8 cellular contexts compared by ENCODE assay signal in the genomic region with DNA sequence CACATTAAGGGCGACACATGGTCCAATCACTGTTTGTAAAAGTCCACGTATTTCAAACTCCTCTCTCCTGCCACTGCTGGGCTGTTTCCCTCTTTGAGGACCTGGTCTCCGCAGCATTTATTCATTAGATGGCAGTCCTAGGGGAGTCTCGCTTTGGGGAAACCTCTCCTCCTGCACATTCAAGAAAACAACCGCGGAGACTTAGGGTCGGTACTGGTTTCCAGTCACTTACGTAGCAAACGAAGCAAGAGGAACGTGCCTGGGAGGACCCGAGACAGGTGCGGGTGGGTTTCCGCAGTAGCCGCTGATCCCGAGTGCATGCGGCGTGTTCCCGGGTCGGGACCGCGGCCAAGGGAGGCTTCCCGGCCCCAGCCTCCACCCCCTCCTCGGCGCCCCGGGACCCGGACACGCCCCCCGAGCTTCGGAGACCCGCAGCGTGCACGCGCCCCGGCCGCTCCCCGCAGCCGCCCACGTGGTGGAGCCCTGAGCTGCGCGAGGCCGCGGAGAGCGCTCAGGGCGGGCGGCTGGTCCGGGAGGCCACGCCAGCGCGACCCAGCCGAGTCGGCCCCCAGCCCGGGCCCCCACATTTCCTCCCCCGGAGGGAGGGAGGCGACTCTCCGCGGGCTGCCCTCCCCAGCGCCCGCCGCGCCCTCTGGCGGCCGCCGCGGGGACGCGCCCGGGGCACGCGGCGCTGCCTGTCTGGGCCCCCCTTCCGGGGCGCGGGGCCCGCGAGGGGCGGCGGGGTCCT. TPM values are rescaled to one million over a fixed set of nuclear protein-coding genes. Genes with fewer than 3 reads are reported as not detected.
A peak's percentile ranks its signal among the peaks of the same experiment; 100 is the strongest.
DNase-seq lines count a peak whose midpoint lies in the region; ATAC-seq and TF ChIP-seq lines count a peak whose summit lies in the region.

No MANE protein-coding gene starts in this region.

- H3K27me3 Mint-ChIP-seq in Caco-2 (ENCODE audit: insufficient read depth, unreplicated experiment) = peaks cover 7% of the 10 kb centered on the region
- H3K27me3 Mint-ChIP-seq in activated naive CD8-positive, alpha-beta T cell treated with anti-CD3 and anti-CD28 coated beads, Interleukin-2, amount 50 U/mL, for 24 hours = peaks cover 27% of the 10 kb centered on the region

- H3K4me1 Mint-ChIP-seq in Caco-2 (ENCODE audit: low read depth, unreplicated experiment) = peaks cover 3% of the 10 kb centered on the region
- peaks cover 23% of the 10 kb centered on the region for H3K4me1 Mint-ChIP-seq in activated naive CD8-positive, alpha-beta T cell treated with anti-CD3 and anti-CD28 coated beads, Interleukin-2, amount 50 U/mL, for 24 hours

- H3K36me3 ChIP-seq in Caco-2 (ENCODE audit: control insufficient read depth, insufficient read depth, low read length) = no peaks in the 10 kb centered on the region
- no peaks in the 10 kb centered on the region for H3K36me3 ChIP-seq in heart right ventricle

- H3K9me3 ChIP-seq in Caco-2 (no peaks in the 10 kb centered on the region), heart right ventricle (no peaks in the 10 kb centered on the region)

- CTCF ChIA-PET in Caco-2 (lab: Charles Lee) = interaction anchor here (0.8 to 2.3 kb wide), 8 partner anchors 12 to 430 kb away, joined by 3 to 12 read pairs (median 4); no protein-coding TSS in a partner anchor

- H3K4me1 ChIP-seq in Caco-2 (peaks cover 16% of the 10 kb centered on the region), heart right ventricle (peaks cover 0 to 33% (median 16%) of the 10 kb centered on the region in 9 donors)

- H3K27me3 ChIP-seq in Caco-2 (replicated peaks; ENCODE audit: control insufficient read depth, insufficient read depth, low read length) (no peaks in the 10 kb centered on the region), heart right ventricle (peaks cover 0 to 81% (median 47%) of the 10 kb centered on the region in 7 donors)

- ATAC-seq in GM21390 (IDR thresholded peaks at IDR 0.05; ENCODE audit: unreplicated experiment) (peak; percentile 49), heart right ventricle (peak; percentile 37 to 72 (median 45))
- peak; percentile 64 for ATAC-seq in activated naive CD8-positive, alpha-beta T cell treated with anti-CD3 and anti-CD28 coated beads, Interleukin-2, amount 50 U/mL, for 24 hours

- peak overlapping the region; percentile 4 to 93 (median 72) for H3K27ac ChIP-seq in heart right ventricle

- POLR2A ChIA-PET in Caco-2 (lab: Charles Lee) = no interaction called here

- H3K9me3 Mint-ChIP-seq in Caco-2 (ENCODE audit: unreplicated experiment) = no peaks in the 10 kb centered on the region
- H3K9me3 Mint-ChIP-seq in activated naive CD8-positive, alpha-beta T cell treated with anti-CD3 and anti-CD28 coated beads, Interleukin-2, amount 50 U/mL, for 24 hours = no peaks in the 10 kb centered on the region

- DNase-seq in Caco-2 (peak; percentile 83 to 89), HuH-7 (ENCODE audit: low spot score) (peak; percentile 69), SKM-1 (lab: John Stamatoyannopoulos, UW; ENCODE audit: unreplicated experiment) (peak; percentile 87), heart right ventricle (peak; percentile 64 to 74), posterior vena cava (ENCODE audit: low spot score) (peak; percentile 87), DMS153 treated with DMSO at 0.1 percent for 48 hours (lab: John Stamatoyannopoulos, UW; ENCODE audit: unreplicated experiment) (no peak)
- peak; percentile 68 for DNase-seq in activated naive CD8-positive, alpha-beta T cell treated with anti-CD3 and anti-CD28 coated beads, Interleukin-2, amount 50 U/mL, for 24 hours

- H3K36me3 Mint-ChIP-seq in Caco-2 (ENCODE audit: insufficient read depth, unreplicated experiment) = peaks cover 15% of the 10 kb centered on the region
- H3K36me3 Mint-ChIP-seq in activated naive CD8-positive, alpha-beta T cell treated with anti-CD3 and anti-CD28 coated beads, Interleukin-2, amount 50 U/mL, for 24 hours (ENCODE audit: low read depth) = peaks cover 3% of the 10 kb centered on the region

- H3K4me3 ChIP-seq in Caco-2 (ENCODE audit: low read depth, low read length) (peak overlapping the region; percentile 51), heart right ventricle (peak overlapping the region; percentile 27 to 93 (median 88))

- peak; percentile 5 to 33 for TF ChIP-seq CTCF in Caco-2 (IDR thresholded peaks at IDR 0.05; ENCODE audit: insufficient read depth in 1 of 2, low read depth in 1 of 2, low read length in 1 of 2, severe bottlenecking in 1 of 2, unreplicated experiment in 1 of 2)
- peak; percentile 30 to 87 (median 61) for TF ChIP-seq CTCF in heart right ventricle (IDR thresholded peaks at IDR 0.05)

- no TSS peak for BruUV-seq in Caco-2 (replicated peaks; lab: Mats Ljungman, UMichigan)

- WGBS in heart right ventricle, 2 donors = 0 to 1% methylated on average over 48 to 77 of the region's 77 CpGs

- no peak overlapping the region for H3K27ac Mint-ChIP-seq in Caco-2 (ENCODE audit: unreplicated experiment)
- peak overlapping the region; percentile 70 for H3K27ac Mint-ChIP-seq in activated naive CD8-positive, alpha-beta T cell treated with anti-CD3 and anti-CD28 coated beads, Interleukin-2, amount 50 U/mL, for 24 hours

- H3K4me3 Mint-ChIP-seq in Caco-2 (ENCODE audit: unreplicated experiment) = peak overlapping the region; percentile 93
- peak overlapping the region; percentile 79 for H3K4me3 Mint-ChIP-seq in activated naive CD8-positive, alpha-beta T cell treated with anti-CD3 and anti-CD28 coated beads, Interleukin-2, amount 50 U/mL, for 24 hours

- intact Hi-C loops in Caco-2 (cut with micrococcal nuclease; ENCODE audit: unreplicated experiment) = loop anchor here (1.0 to 5.0 kb wide), 5 partner anchors 35 to 220 kb away; no protein-coding TSS in a partner anchor
- intact Hi-C loops in heart right ventricle (cut with DNase I) = loop anchor here in 9 of 10 donors (1.0 to 10.0 kb wide), 12 partner anchors 102 to 430 kb away; no protein-coding TSS in a partner anchor
- intact Hi-C loops in posterior vena cava (cut with DNase I) = loop anchor here in 1 of 2 donors (10.0 kb wide), 1 partner anchor 418 kb away; no protein-coding TSS in a partner anchor

RNA-seq across cellular contexts. Expression of a gene that starts 1.1 kb away (rescaled TPM):
- 51.6 and 57.4 TPM in 2 replicates for total RNA-seq in Caco-2 (2022)
- total RNA-seq in heart right ventricle = 10 to 100 TPM; 32.3 to 88.2 (median 50.0) TPM
- 1 to 10 TPM; 3.4 to 8.4 TPM for polyA plus RNA-seq in heart right ventricle
- total RNA-seq in posterior vena cava = 10 to 100 TPM; 30.7 to 50.1 TPM
